In genomic region chr9:137188490-137189296, GRCh38 we compare ENCODE assay signal across 8 cellular contexts. TPM values are rescaled to one million over a fixed set of nuclear protein-coding genes. Genes with fewer than 3 reads are reported as not detected.
A peak's percentile ranks its signal among the peaks of the same experiment; 100 is the strongest.
DNase-seq lines count a peak whose midpoint lies in the region; ATAC-seq, FAIRE-seq and TF ChIP-seq lines count a peak whose summit lies in the region.

Gene ANAPC2 (minus strand): TSS chr9:137188560. CDS start chr9:137188532, 28 bp downstream.
Gene SSNA1 (plus strand): TSS chr9:137188676. CDS start chr9:137188727, 51 bp downstream.

- H3K27me3 ChIP-seq in right atrium auricular region (no peaks in the 10 kb centered on the region), vagina (no peaks in the 10 kb centered on the region)

- FAIRE-seq in GM12892 (lab: Jason Lieb, UNC), result peak; percentile 100

- H3K27me3 Mint-ChIP-seq in T-helper 1 cell treated with Interleukin-12 subunit alpha and Interleukin-12 subunit beta and Interleukin-4 antibody, amounts not matched to agents 30 μg/mL and 1 μg/mL, for 36 hours (ENCODE audit: low read depth), result no peaks in the 10 kb centered on the region

- H3K27ac Mint-ChIP-seq in T-helper 1 cell treated with Interleukin-12 subunit alpha and Interleukin-12 subunit beta and Interleukin-4 antibody, amounts not matched to agents 30 μg/mL and 1 μg/mL, for 36 hours, result peak within 1 kb of the TSS; percentile 91

- H3K9me3 ChIP-seq in right atrium auricular region (no peaks in the 10 kb centered on the region), vagina (no peaks in the 10 kb centered on the region)

- intact Hi-C loops in vagina (cut with DNase I), result no loop called here

- H3K4me1 Mint-ChIP-seq in T-helper 1 cell treated with Interleukin-12 subunit alpha and Interleukin-12 subunit beta and Interleukin-4 antibody, amounts not matched to agents 30 μg/mL and 1 μg/mL, for 36 hours (ENCODE audit: low read depth), result peaks cover 20% of the 10 kb centered on the region

- H3K4me3 ChIP-seq in right atrium auricular region, result peak within 1 kb of the TSS; percentile 84 to 98
- H3K4me3 ChIP-seq in vagina, result peak within 1 kb of the TSS; percentile 70 to 88

- peaks cover 13% of the 10 kb centered on the region for H3K36me3 Mint-ChIP-seq in T-helper 1 cell treated with Interleukin-12 subunit alpha and Interleukin-12 subunit beta and Interleukin-4 antibody, amounts not matched to agents 30 μg/mL and 1 μg/mL, for 36 hours (ENCODE audit: low read depth)

- H3K4me3 Mint-ChIP-seq in T-helper 1 cell treated with Interleukin-12 subunit alpha and Interleukin-12 subunit beta and Interleukin-4 antibody, amounts not matched to agents 30 μg/mL and 1 μg/mL, for 36 hours, result peak within 1 kb of the TSS; percentile 94

- ATAC-seq in HG02798 (IDR thresholded peaks at IDR 0.05; ENCODE audit: poor library complexity, unreplicated experiment), result peak; percentile 89

- peak; percentile 91 for DNase-seq in GM12892 (ENCODE audit: insufficient read length)
- peak; percentile 89 for DNase-seq in NCI-H1436 (lab: John Stamatoyannopoulos, UW)
- DNase-seq in amygdala (lab: John Stamatoyannopoulos, UW), result peak; percentile 50 to 96 (median 88)
- peak; percentile 94 for DNase-seq in right atrium auricular region (ENCODE audit: low spot score)
- peak; percentile 93 for DNase-seq in putamen (ENCODE audit: low spot score)
- DNase-seq in vagina (ENCODE audit: extremely low spot score in 2 of 2), result peak in 1 of 2 donors; percentile 92

- no peaks in the 10 kb centered on the region for H3K9me3 Mint-ChIP-seq in T-helper 1 cell treated with Interleukin-12 subunit alpha and Interleukin-12 subunit beta and Interleukin-4 antibody, amounts not matched to agents 30 μg/mL and 1 μg/mL, for 36 hours

- peak; percentile 90 for TF ChIP-seq POLR2A in GM12892 (IDR thresholded peaks at IDR 0.05; ENCODE audit: low read depth, low read length)
- peak in 1 of 2 donors; percentile 79 for TF ChIP-seq POLR2A in vagina (IDR thresholded peaks at IDR 0.05)

- TF ChIP-seq CTCF in right atrium auricular region (IDR thresholded peaks at IDR 0.05), result peak in 1 of 2 donors; percentile 54
- peak in 1 of 3 experiments; percentile 23 for TF ChIP-seq CTCF in vagina (IDR thresholded peaks at IDR 0.05)

- H3K36me3 ChIP-seq in right atrium auricular region (peaks cover 34% of the 10 kb centered on the region), vagina (peaks cover 0 to 20% of the 10 kb centered on the region in 2 donors)

- H3K4me1 ChIP-seq in right atrium auricular region, result peaks cover 0 to 44% of the 10 kb centered on the region in 2 donors
- H3K4me1 ChIP-seq in vagina, result peaks cover 50% of the 10 kb centered on the region

- H3K27ac ChIP-seq in right atrium auricular region (peak within 1 kb of the TSS; percentile 92 to 97), vagina (peak within 1 kb of the TSS; percentile 93)

RNA-seq across cellular contexts. Expression of gene ANAPC2, which starts in this region (rescaled TPM):
- polyA plus RNA-seq in GM12892 (2012; ENCODE audit: missing spikeins), result 22.5 TPM
- total RNA-seq in right atrium auricular region, result 10 to 100 TPM; 10.8 to 12.1 TPM
- total RNA-seq in vagina, result 30.0 TPM

RNA-seq across cellular contexts. Expression of gene SSNA1, which starts in this region (rescaled TPM):
- 55.4 TPM for polyA plus RNA-seq in GM12892 (2012; ENCODE audit: missing spikeins)
- total RNA-seq in right atrium auricular region (10 to 100 TPM; 67.1 to 72.0 TPM), vagina (49.8 TPM)
